Comparison of ENCODE assay signal across 16 cellular contexts in the genomic region with DNA sequence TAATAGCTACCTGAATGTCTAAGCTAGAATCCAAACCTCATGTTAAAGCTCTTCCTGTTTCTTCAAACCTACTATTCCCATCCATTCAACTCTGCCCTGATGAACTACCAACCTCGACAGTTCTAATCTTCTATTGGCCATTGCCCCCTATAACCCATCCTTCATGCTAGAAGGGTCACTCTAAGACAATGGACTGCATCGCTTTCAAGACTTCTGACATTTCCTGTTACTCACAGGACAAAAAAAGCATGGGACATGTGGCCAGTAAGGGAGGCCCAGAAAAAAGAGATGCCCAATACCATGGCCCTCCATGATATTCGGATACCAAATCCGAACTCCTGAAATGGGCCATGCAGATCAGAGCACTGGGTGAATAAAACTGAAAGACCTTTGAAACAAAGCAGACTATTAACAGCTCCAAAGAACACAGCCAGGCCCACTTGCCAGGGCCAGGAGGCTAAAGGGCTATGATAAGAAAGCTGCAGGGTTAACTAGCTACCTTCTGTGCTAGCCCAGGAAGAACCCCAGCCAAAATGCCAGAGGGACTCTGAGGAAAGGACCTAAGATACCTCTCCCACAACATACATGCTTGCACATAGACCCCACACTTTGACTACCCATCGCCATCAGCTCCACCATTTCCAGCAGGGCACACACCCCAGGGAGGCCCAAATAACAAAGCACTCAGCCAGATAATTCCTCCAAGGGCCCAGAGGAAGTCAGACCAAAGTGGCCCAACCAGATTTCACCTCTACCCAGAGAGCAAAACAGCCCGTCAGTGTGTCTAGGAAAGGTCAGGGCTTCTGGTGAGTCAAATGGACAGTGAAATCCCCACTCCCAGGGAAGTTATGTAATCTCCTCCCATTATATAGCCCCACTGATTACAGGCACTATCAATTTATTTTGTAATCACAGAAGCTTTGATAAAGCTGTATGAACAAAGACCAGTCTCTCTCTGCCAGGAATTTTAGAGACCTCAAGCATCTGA. TPM values are rescaled to one million over a fixed set of nuclear protein-coding genes. Genes with fewer than 3 reads are reported as not detected.
A peak's percentile ranks its signal among the peaks of the same experiment; 100 is the strongest.
DNase-seq lines count a peak whose midpoint lies in the region; ATAC-seq, FAIRE-seq and TF ChIP-seq lines count a peak whose summit lies in the region.
"Had no signal": no experiment of that assay in that cellular context is flagged by ENCODE, and none has a peak within 500 bp of the region (broad histone marks: within the 10 kb centered on the region; RNA-seq: fewer than 3 reads in every experiment).

No MANE protein-coding gene starts in this region.

- no peak overlapping the region for H3K4me3 Mint-ChIP-seq in natural killer cell treated with Interleukin-12 subunit alpha and Interleukin-12 subunit beta and Interleukin-15 and Interleukin-18, amount 100 ng/mL, for 72 hours
- H3K4me3 Mint-ChIP-seq: activated naive CD8-positive, alpha-beta T cell; memory B cell; T-helper 1 cell treated with Interleukin-12 subunit alpha and Interleukin-12 subunit beta and Interleukin-4 antibody, amounts not matched to agents 30 μg/mL and 1 μg/mL, for 36 hours had no signal

- peaks cover 25% of the 10 kb centered on the region; the same call in 1 of the 2 replicates for H3F3A ChIP-seq in PC-9 (ENCODE audit: insufficient read depth, low read depth)

- no CpG with 5 or more reads among the region's 6 CpGs for WGBS in neuronal stem cell (ENCODE audit: extremely low coverage in 2 of 2, insufficient read length in 2 of 2, insufficient replicate concordance in 1 of 2), 2 donors

- H3K27me3 ChIP-seq in PC-9 (ENCODE audit: insufficient read depth, low read depth) = no peaks in the 10 kb centered on the region
- H3K27me3 ChIP-seq in endothelial cell of umbilical vein (ENCODE audit: control insufficient read depth in 2 of 2, insufficient read depth in 2 of 2, low read length in 2 of 2) = no peaks in the 10 kb centered on the region
- no peaks in the 10 kb centered on the region for H3K27me3 ChIP-seq in muscle layer of duodenum (ENCODE audit: low read depth, low read length)
- no peaks in the 10 kb centered on the region for H3K27me3 ChIP-seq in neuronal stem cell (ENCODE audit: control insufficient read depth in 3 of 3, insufficient read depth in 3 of 3, low read depth in 1 of 3, low read length in 3 of 3)
- H3K27me3 ChIP-seq: pancreas, testis had no signal

- TF ChIP-seq POLR2A in endothelial cell of umbilical vein (IDR thresholded peaks at IDR 0.05; ENCODE audit: low read depth, low read length) = no peak

- H3K23ac ChIP-seq in neuronal stem cell (ENCODE audit: low read depth, low read length, poor library complexity) = no peak overlapping the region

- no peak overlapping the region for H3K18ac ChIP-seq in neuronal stem cell (ENCODE audit: low read length)

- POLR2A ChIA-PET in PC-9 (lab: Charles Lee; ENCODE audit: unreplicated experiment) = interaction anchor here (0.7 kb wide), 1 partner anchor 759 kb away, joined by 8 read pairs; no protein-coding TSS in a partner anchor
- POLR2A ChIA-PET in endothelial cell of umbilical vein (lab: Charles Lee) = interaction anchor here (1.4 kb wide), 1 partner anchor 263 kb away, joined by 3 read pairs; a partner anchor contains a TSS

- H3K9me1 ChIP-seq in endothelial cell of umbilical vein (replicated peaks; ENCODE audit: control insufficient read depth, extremely low read depth, insufficient read depth, low read length) = no peaks in the 10 kb centered on the region

- peak overlapping the region; percentile 89 for H3K27ac ChIP-seq in PC-9
- H3K27ac ChIP-seq in endothelial cell of umbilical vein (ENCODE audit: insufficient read depth, low read depth, low read length) = peak overlapping the region; percentile 84
- peak overlapping the region; percentile 21 for H3K27ac ChIP-seq in muscle layer of duodenum (ENCODE audit: low read length)
- no peak overlapping the region for H3K27ac ChIP-seq in neuronal stem cell (replicated peaks; ENCODE audit: low read length)
- H3K27ac ChIP-seq: testis had no signal

- H2AFZ ChIP-seq in PC-9 (peak overlapping the region; percentile 49; the same call in 1 of the 2 replicates), endothelial cell of umbilical vein (ENCODE audit: low read depth, low read length) (no peak overlapping the region), neuronal stem cell (ENCODE audit: low read length) (no peak overlapping the region)

- H3K4me2 ChIP-seq in PC-9 (peak overlapping the region; percentile 48), endothelial cell of umbilical vein (ENCODE audit: insufficient read depth, low read length) (peak overlapping the region; percentile 61), neuronal stem cell (ENCODE audit: insufficient read depth, low read length, poor library complexity, severe bottlenecking) (no peak overlapping the region)

- H3K79me2 ChIP-seq in PC-9 (ENCODE audit: low read depth) (peaks cover 7% of the 10 kb centered on the region; the same call in 1 of the 2 replicates), endothelial cell of umbilical vein (ENCODE audit: control insufficient read depth, insufficient read depth, low read length) (peaks cover 24% of the 10 kb centered on the region)

- H3K27ac Mint-ChIP-seq in natural killer cell treated with Interleukin-12 subunit alpha and Interleukin-12 subunit beta and Interleukin-15 and Interleukin-18, amount 100 ng/mL, for 72 hours = peak overlapping the region in 1 of 2 donors; percentile 26
- H3K27ac Mint-ChIP-seq: activated naive CD8-positive, alpha-beta T cell; memory B cell; T-helper 1 cell treated with Interleukin-12 subunit alpha and Interleukin-12 subunit beta and Interleukin-4 antibody, amounts not matched to agents 30 μg/mL and 1 μg/mL, for 36 hours had no signal

- H4K91ac ChIP-seq in neuronal stem cell (ENCODE audit: low read depth, low read length, poor library complexity) = no peak overlapping the region

- no peak overlapping the region for H2AK5ac ChIP-seq in neuronal stem cell (ENCODE audit: low read depth, low read length)

- H3K36me3 ChIP-seq in PC-9 (ENCODE audit: low read depth) (no peaks in the 10 kb centered on the region), endothelial cell of umbilical vein (ENCODE audit: control insufficient read depth in 2 of 2, extremely low read depth in 1 of 2, insufficient read depth in 2 of 2, low read length in 2 of 2) (no peaks in the 10 kb centered on the region), muscle layer of duodenum (ENCODE audit: control insufficient read depth in 1 of 2, insufficient read depth in 2 of 2, low read length in 2 of 2) (no peaks in the 10 kb centered on the region), neuronal stem cell (replicated peaks in 1 of 2; ENCODE audit: control insufficient read depth in 2 of 2, insufficient read depth in 2 of 2, low read length in 2 of 2) (no peaks in the 10 kb centered on the region)
- H3K36me3 ChIP-seq: pancreas had no signal

- no peak overlapping the region for H2BK12ac ChIP-seq in neuronal stem cell (ENCODE audit: low read length)

- H3K4me3 ChIP-seq in GM12865 (ENCODE audit: low read depth, low read length) (peak overlapping the region; percentile 15; the same call in 1 of the 2 replicates), PC-9 (no peak overlapping the region), endothelial cell of umbilical vein (replicated peaks in 1 of 3; ENCODE audit: insufficient read depth in 1 of 3, low read depth in 1 of 3, low read length in 3 of 3) (no peak overlapping the region), muscle layer of duodenum (ENCODE audit: low read depth in 1 of 2, low read length in 2 of 2) (no peak overlapping the region), neuronal stem cell (ENCODE audit: low read length in 2 of 2) (no peak overlapping the region)
- H3K4me3 ChIP-seq: pancreas, testis had no signal

- no peak for DNase-seq in GM12865 (ENCODE audit: low read depth)
- peak in 1 of 2 experiments; percentile 55 for DNase-seq in PC-9
- peak; percentile 64 for DNase-seq in endothelial cell of umbilical vein (ENCODE audit: low read depth, low spot score)
- no peak for DNase-seq in NCI-H2107 (lab: John Stamatoyannopoulos, UW)
- no peak for DNase-seq in neuronal stem cell (ENCODE audit: low spot score)
- DNase-seq in natural killer cell treated with Interleukin-12 subunit alpha and Interleukin-12 subunit beta and Interleukin-15 and Interleukin-18, amount 100 ng/mL, for 72 hours (ENCODE audit: low spot score) = no peak
- DNase-seq: AML-193, DMS 273 treated with DMSO at 0.1 percent for 48 hours, pancreas, testis had no signal

- no peaks in the 10 kb centered on the region for H3K9me2 ChIP-seq in PC-9 (ENCODE audit: insufficient read depth)

- intact Hi-C loops in PC-9 (cut with micrococcal nuclease; ENCODE audit: unreplicated experiment) = no loop called here
- intact Hi-C loops in endothelial cell of umbilical vein (cut with micrococcal nuclease) = loop anchor here (2.0 to 5.0 kb wide), 2 partner anchors 29 to 412 kb away; a partner anchor contains a TSS

- H3K9ac ChIP-seq in endothelial cell of umbilical vein (replicated peaks; ENCODE audit: extremely low read depth, insufficient read depth, low read length) = no peak overlapping the region
- H3K9ac ChIP-seq in neuronal stem cell (ENCODE audit: low read depth, low read length, poor library complexity) = no peak overlapping the region

- H3K36me3 Mint-ChIP-seq in natural killer cell treated with Interleukin-12 subunit alpha and Interleukin-12 subunit beta and Interleukin-15 and Interleukin-18, amount 100 ng/mL, for 72 hours = no peaks in the 10 kb centered on the region
- H3K36me3 Mint-ChIP-seq: activated naive CD8-positive, alpha-beta T cell; memory B cell had no signal

- no peak overlapping the region for H2BK120ac ChIP-seq in neuronal stem cell (ENCODE audit: low read depth, low read length)

- H3K9me3 Mint-ChIP-seq in natural killer cell treated with Interleukin-12 subunit alpha and Interleukin-12 subunit beta and Interleukin-15 and Interleukin-18, amount 100 ng/mL, for 72 hours = no peaks in the 10 kb centered on the region
- H3K9me3 Mint-ChIP-seq: memory B cell; T-helper 1 cell treated with Interleukin-12 subunit alpha and Interleukin-12 subunit beta and Interleukin-4 antibody, amounts not matched to agents 30 μg/mL and 1 μg/mL, for 36 hours had no signal

- H3K27me3 Mint-ChIP-seq in natural killer cell treated with Interleukin-12 subunit alpha and Interleukin-12 subunit beta and Interleukin-15 and Interleukin-18, amount 100 ng/mL, for 72 hours = peaks cover 0 to 5% of the 10 kb centered on the region in 2 donors

- H3K4me1 ChIP-seq in PC-9 (replicated peaks; ENCODE audit: insufficient read depth) = peaks cover 47% of the 10 kb centered on the region
- peaks cover 58% of the 10 kb centered on the region for H3K4me1 ChIP-seq in endothelial cell of umbilical vein (ENCODE audit: control insufficient read depth, extremely low read depth, insufficient read depth, low read length)
- peaks cover 8 to 17% of the 10 kb centered on the region in 2 donors for H3K4me1 ChIP-seq in muscle layer of duodenum (ENCODE audit: control insufficient read depth in 1 of 2, insufficient read depth in 2 of 2, low read length in 2 of 2)
- peaks cover 4 to 13% of the 10 kb centered on the region in 2 donors for H3K4me1 ChIP-seq in neuronal stem cell (ENCODE audit: control insufficient read depth in 2 of 2, insufficient read depth in 1 of 2, low read depth in 1 of 2, low read length in 2 of 2)
- H3K4me1 ChIP-seq: testis had no signal

- H3K4me1 Mint-ChIP-seq in natural killer cell treated with Interleukin-12 subunit alpha and Interleukin-12 subunit beta and Interleukin-15 and Interleukin-18, amount 100 ng/mL, for 72 hours (ENCODE audit: low read depth in 2 of 2) = peaks cover 40 to 54% of the 10 kb centered on the region in 2 donors

- no peak overlapping the region for H4K8ac ChIP-seq in neuronal stem cell (ENCODE audit: low read depth, low read length)

- peaks cover 5% of the 10 kb centered on the region for H3K79me1 ChIP-seq in neuronal stem cell (ENCODE audit: low read depth, low read length)

- H4K20me1 ChIP-seq in PC-9 (ENCODE audit: insufficient read depth) = no peaks in the 10 kb centered on the region
- H4K20me1 ChIP-seq in endothelial cell of umbilical vein (replicated peaks; ENCODE audit: control insufficient read depth, extremely low read depth, insufficient read depth, low read length) = no peaks in the 10 kb centered on the region

- H2BK15ac ChIP-seq in neuronal stem cell (ENCODE audit: low read length) = no peak overlapping the region

- dilution Hi-C loops in endothelial cell of umbilical vein (cut with MboI; ENCODE audit: extremely low pct_ligation_motif_present, low sequenced_read_pairs) = no loop called here

- no peaks in the 10 kb centered on the region for H3K9me3 ChIP-seq in PC-9 (ENCODE audit: insufficient read depth, low read depth)
- no peaks in the 10 kb centered on the region for H3K9me3 ChIP-seq in endothelial cell of umbilical vein (replicated peaks; ENCODE audit: control insufficient read depth, insufficient read depth, low read length)
- H3K9me3 ChIP-seq in muscle layer of duodenum (ENCODE audit: control insufficient read depth in 1 of 2, low read length in 2 of 2) = no peaks in the 10 kb centered on the region
- no peaks in the 10 kb centered on the region for H3K9me3 ChIP-seq in neuronal stem cell (replicated peaks in 1 of 2; ENCODE audit: control insufficient read depth in 2 of 2, insufficient read depth in 1 of 2, low read depth in 1 of 2, low read length in 2 of 2)
- H3K9me3 ChIP-seq: pancreas, testis had no signal

- CTCF ChIA-PET in PC-9 (lab: Charles Lee) = interaction anchor here (0.7 kb wide), 1 partner anchor 55 kb away, joined by 3 read pairs; no protein-coding TSS in a partner anchor
- CTCF ChIA-PET in endothelial cell of umbilical vein (lab: Charles Lee) = interaction anchor here (0.6 to 1.9 kb wide), 7 partner anchors 13 to 124 kb away, joined by 3 to 10 read pairs (median 3); no protein-coding TSS in a partner anchor

- H3K4ac ChIP-seq in neuronal stem cell (ENCODE audit: low read length) = no peak overlapping the region

- H3K14ac ChIP-seq in neuronal stem cell (ENCODE audit: low read length) = no peak overlapping the region

- peak; percentile 76 for FAIRE-seq in endothelial cell of umbilical vein (lab: Jason Lieb, UNC)
- FAIRE-seq: pancreas had no signal

- H2BK5ac ChIP-seq in neuronal stem cell (ENCODE audit: low read length) = no peak overlapping the region

- no TSS peak for BruUV-seq in PC-9 (replicated peaks; lab: Mats Ljungman, UMichigan)
- BruUV-seq in endothelial cell of umbilical vein (replicated peaks; lab: Mats Ljungman, UMichigan) = TSS peak; percentile 97

- no peak for ATAC-seq in HG03025 (IDR thresholded peaks at IDR 0.05; ENCODE audit: low FRiP score, unreplicated experiment)
- ATAC-seq in natural killer cell treated with Interleukin-12 subunit alpha and Interleukin-12 subunit beta and Interleukin-15 and Interleukin-18, amount 100 ng/mL, for 72 hours = no peak
- ATAC-seq: activated CD4-positive, CD25-positive, alpha-beta regulatory T cell treated with anti-CD3 and anti-CD28 coated beads, Interleukin-2, amount 50 U/mL, for 24 hours had no signal

- TF ChIP-seq CTCF in GM12865 (IDR thresholded peaks at IDR 0.05; ENCODE audit: insufficient read depth, low read depth, low read length, missing control alignments) (no peak), PC-9 (conservative IDR thresholded peaks at IDR 0.05) (no peak), endothelial cell of umbilical vein (IDR thresholded peaks at IDR 0.05; ENCODE audit: extremely low read depth in 1 of 2, insufficient read depth in 1 of 2, low read depth in 1 of 2, low read length in 2 of 2) (no peak)

RNA-seq across cellular contexts. Expression of a gene that starts 4.3 kb away (rescaled TPM):
- 3.0 and 5.3 TPM in 2 replicates for total RNA-seq in PC-9 (2021)
- 24.2 and 25.2 TPM in 2 replicates for total RNA-seq in endothelial cell of umbilical vein
- 2.9 and 3.9 TPM in 2 replicates for polyA plus RNA-seq in endothelial cell of umbilical vein
- polyA plus RNA-seq in endothelial cell of umbilical vein (2011; cell fraction: cytosol; rRNA removed) = 4.7 and 4.8 TPM in 2 replicates
- 10.8 and 12.9 TPM in 2 replicates for polyA plus RNA-seq in endothelial cell of umbilical vein (2011; cell fraction: nucleus; rRNA removed)
- polyA plus RNA-seq in endothelial cell of umbilical vein (2012) = 23.5 and 24.6 TPM in 2 replicates
- polyA minus RNA-seq in endothelial cell of umbilical vein = 8.4 and 10.5 TPM in 2 replicates
- polyA minus RNA-seq in endothelial cell of umbilical vein (2011; cell fraction: cytosol; rRNA and poly(A)+ RNA removed) = 1.2 TPM
- polyA minus RNA-seq in endothelial cell of umbilical vein (2011; cell fraction: nucleus; rRNA and poly(A)+ RNA removed) = 6.4 and 8.8 TPM in 2 replicates
- 16.2 TPM for polyA plus RNA-seq in neuronal stem cell (2013, experiment 1 of 2)
- polyA plus RNA-seq in neuronal stem cell (2013, experiment 2 of 2) = 15.9 TPM
- 10 to 100 TPM in 1 of 2 donors, 1 to 10 TPM in 1; 2.3 to 23.6 TPM for total RNA-seq in natural killer cell treated with Interleukin-12 subunit alpha and Interleukin-12 subunit beta and Interleukin-15 and Interleukin-18, amount 100 ng/mL, for 72 hours
